Comparison of ENCODE assay signal across 9 cellular contexts in the genomic region with DNA sequence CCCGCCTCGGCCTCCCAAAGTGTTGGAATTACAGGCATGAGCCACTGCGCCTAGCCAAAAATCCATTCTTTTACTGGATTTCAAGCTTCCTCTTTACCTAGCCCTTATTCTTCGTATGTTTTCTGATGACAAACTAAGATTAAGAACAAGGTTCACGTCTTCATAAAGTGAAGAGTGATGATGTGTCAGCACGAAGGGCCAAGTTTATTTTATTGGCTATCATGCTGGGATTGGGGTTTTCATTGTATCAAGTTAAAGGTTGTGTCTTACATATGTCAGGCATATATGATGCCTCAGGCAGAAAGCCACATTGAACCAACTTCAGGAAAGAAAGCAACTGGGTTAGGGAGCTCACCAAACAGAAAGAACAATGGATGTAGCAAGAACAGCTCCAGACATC. TPM values are rescaled to one million over a fixed set of nuclear protein-coding genes. Genes with fewer than 3 reads are reported as not detected.
"Had no signal": no experiment of that assay in that cellular context is flagged by ENCODE, and none has a peak within 500 bp of the region (broad histone marks: within the 10 kb centered on the region; RNA-seq: fewer than 3 reads in every experiment).

No MANE protein-coding gene starts in this region.

- DNase-seq: GDM1, GF-D8 had no signal

- H3K4me3 ChIP-seq: GM12878 had no signal

- FAIRE-seq: G401.6, GM12878, GM12891, GM12892, GM18507, GM19239 had no signal

- ATAC-seq: GM12878 had no signal

RNA-seq across cellular contexts. Expression of gene SLC17A3, which starts 19.7 kb away (rescaled TPM):
- total RNA-seq: G401, GM12878 had no signal
- polyA plus RNA-seq: GM12878 had no signal

RNA-seq across cellular contexts. Expression of gene SLC17A2, which starts 36.7 kb away (rescaled TPM):
- total RNA-seq: G401, GM12878 had no signal
- polyA plus RNA-seq: GM12878 had no signal
